ENCODE assay signal across 8 cellular contexts in the genomic region with DNA sequence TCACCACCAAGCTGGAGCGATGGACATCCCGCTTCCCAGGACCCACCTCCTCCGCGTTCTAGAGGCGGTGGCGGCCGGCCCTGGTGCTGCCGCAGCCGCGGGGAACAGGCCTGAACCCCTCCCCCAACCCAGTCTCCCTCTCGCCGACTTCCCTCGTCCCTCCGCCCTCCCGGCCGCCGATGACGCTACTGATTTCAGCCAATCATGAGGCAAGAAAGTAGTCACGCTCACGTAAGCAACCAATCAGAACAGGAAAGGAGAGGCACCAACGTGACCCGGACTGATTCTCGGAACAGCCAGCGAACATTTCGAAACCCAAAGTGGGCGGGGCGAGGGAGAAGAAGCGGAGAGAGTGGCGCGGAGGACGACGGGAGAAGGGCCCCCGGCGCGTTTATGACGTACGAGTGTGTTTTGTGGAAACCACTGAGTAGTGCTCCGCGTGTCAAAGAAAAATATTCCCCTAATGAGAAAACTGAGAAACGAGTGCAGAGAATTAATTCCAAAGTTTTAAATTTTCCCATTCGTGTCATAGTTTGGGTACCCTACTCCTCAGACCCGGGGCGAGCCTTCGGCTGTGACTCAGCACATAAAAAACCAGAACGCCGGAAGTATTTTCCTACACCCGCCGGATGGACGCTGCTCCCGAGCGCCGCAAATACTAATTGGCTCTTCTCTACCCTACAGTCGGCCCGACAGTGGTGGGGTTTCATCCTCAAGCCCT. TPM values are rescaled to one million over a fixed set of nuclear protein-coding genes. Genes with fewer than 3 reads are reported as not detected.
A peak's percentile ranks its signal among the peaks of the same experiment; 100 is the strongest.
DNase-seq lines count a peak whose midpoint lies in the region; ATAC-seq, FAIRE-seq and TF ChIP-seq lines count a peak whose summit lies in the region.

A gene with protein sequence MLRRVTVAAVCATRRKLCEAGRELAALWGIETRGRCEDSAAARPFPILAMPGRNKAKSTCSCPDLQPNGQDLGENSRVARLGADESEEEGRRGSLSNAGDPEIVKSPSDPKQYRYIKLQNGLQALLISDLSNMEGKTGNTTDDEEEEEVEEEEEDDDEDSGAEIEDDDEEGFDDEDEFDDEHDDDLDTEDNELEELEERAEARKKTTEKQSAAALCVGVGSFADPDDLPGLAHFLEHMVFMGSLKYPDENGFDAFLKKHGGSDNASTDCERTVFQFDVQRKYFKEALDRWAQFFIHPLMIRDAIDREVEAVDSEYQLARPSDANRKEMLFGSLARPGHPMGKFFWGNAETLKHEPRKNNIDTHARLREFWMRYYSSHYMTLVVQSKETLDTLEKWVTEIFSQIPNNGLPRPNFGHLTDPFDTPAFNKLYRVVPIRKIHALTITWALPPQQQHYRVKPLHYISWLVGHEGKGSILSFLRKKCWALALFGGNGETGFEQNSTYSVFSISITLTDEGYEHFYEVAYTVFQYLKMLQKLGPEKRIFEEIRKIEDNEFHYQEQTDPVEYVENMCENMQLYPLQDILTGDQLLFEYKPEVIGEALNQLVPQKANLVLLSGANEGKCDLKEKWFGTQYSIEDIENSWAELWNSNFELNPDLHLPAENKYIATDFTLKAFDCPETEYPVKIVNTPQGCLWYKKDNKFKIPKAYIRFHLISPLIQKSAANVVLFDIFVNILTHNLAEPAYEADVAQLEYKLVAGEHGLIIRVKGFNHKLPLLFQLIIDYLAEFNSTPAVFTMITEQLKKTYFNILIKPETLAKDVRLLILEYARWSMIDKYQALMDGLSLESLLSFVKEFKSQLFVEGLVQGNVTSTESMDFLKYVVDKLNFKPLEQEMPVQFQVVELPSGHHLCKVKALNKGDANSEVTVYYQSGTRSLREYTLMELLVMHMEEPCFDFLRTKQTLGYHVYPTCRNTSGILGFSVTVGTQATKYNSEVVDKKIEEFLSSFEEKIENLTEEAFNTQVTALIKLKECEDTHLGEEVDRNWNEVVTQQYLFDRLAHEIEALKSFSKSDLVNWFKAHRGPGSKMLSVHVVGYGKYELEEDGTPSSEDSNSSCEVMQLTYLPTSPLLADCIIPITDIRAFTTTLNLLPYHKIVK (minus strand): TSS at position 112 of the 721 bp plus-strand sequence. CDS start 112 bp downstream, outside the sequence.

- H4K20me1 ChIP-seq in OCI-LY3 (ENCODE audit: insufficient read depth, low read length) (peaks cover 28% of the 10 kb centered on the region), endothelial cell of umbilical vein (replicated peaks; ENCODE audit: control insufficient read depth, extremely low read depth, insufficient read depth, low read length) (no peaks in the 10 kb centered on the region)

- BruUV-seq in endothelial cell of umbilical vein (replicated peaks; lab: Mats Ljungman, UMichigan): no TSS peak

- no peaks in the 10 kb centered on the region for H3K9me1 ChIP-seq in endothelial cell of umbilical vein (replicated peaks; ENCODE audit: control insufficient read depth, extremely low read depth, insufficient read depth, low read length)

- peak; percentile 74 for TF ChIP-seq POLR2A in endothelial cell of umbilical vein (IDR thresholded peaks at IDR 0.05; ENCODE audit: low read depth, low read length)

- no peaks in the 10 kb centered on the region for H3K9me3 Mint-ChIP-seq in mesothelial cell of epicardium

- H3K79me2 ChIP-seq in OCI-LY3 (ENCODE audit: low read length) (peaks cover 48% of the 10 kb centered on the region), endothelial cell of umbilical vein (ENCODE audit: control insufficient read depth, insufficient read depth, low read length) (peaks cover 46% of the 10 kb centered on the region)

- H3K27ac ChIP-seq in OCI-LY3 (ENCODE audit: low read length) (peak within 1 kb of the TSS; percentile 80), endothelial cell of umbilical vein (ENCODE audit: insufficient read depth, low read depth, low read length) (peak within 1 kb of the TSS; percentile 97)

- peak within 1 kb of the TSS; percentile 100 for H3K9ac ChIP-seq in OCI-LY3 (ENCODE audit: low read length)
- H3K9ac ChIP-seq in endothelial cell of umbilical vein (replicated peaks; ENCODE audit: extremely low read depth, insufficient read depth, low read length): peak within 1 kb of the TSS; percentile 96

- intact Hi-C loops in endothelial cell of umbilical vein (cut with micrococcal nuclease): loop anchor here (1.0 to 5.0 kb wide), 3 partner anchors 19 to 489 kb away; a partner anchor contains a TSS

- H3K4me2 ChIP-seq in OCI-LY3 (ENCODE audit: low read length): peak within 1 kb of the TSS; percentile 97
- H3K4me2 ChIP-seq in endothelial cell of umbilical vein (ENCODE audit: insufficient read depth, low read length): peak within 1 kb of the TSS; percentile 95

- peaks cover 4% of the 10 kb centered on the region for H3K36me3 Mint-ChIP-seq in mesothelial cell of epicardium

- H2AFZ ChIP-seq in OCI-LY3 (ENCODE audit: low read depth, low read length) (peak within 1 kb of the TSS; percentile 83), endothelial cell of umbilical vein (ENCODE audit: low read depth, low read length) (peak within 1 kb of the TSS; percentile 85)

- TF ChIP-seq CTCF in OCI-LY3 (IDR thresholded peaks at IDR 0.05; ENCODE audit: low read depth, low read length): no peak
- no peak for TF ChIP-seq CTCF in endothelial cell of umbilical vein (IDR thresholded peaks at IDR 0.05; ENCODE audit: extremely low read depth in 1 of 2, insufficient read depth in 1 of 2, low read depth in 1 of 2, low read length in 2 of 2)
- no peak for TF ChIP-seq CTCF in mesothelial cell of epicardium (IDR thresholded peaks at IDR 0.05; ENCODE audit: unreplicated experiment)

- DNase-seq in DMS 273 treated with DMSO at 0.1 percent for 48 hours (lab: John Stamatoyannopoulos, UW) (peak; percentile 99), HuH-7.5 (ENCODE audit: low spot score) (peak; percentile 76), endothelial cell of umbilical vein (ENCODE audit: low read depth, low spot score) (peak; percentile 100), mesothelial cell of epicardium (ENCODE audit: low spot score in 2 of 2, unreplicated experiment in 2 of 2) (peak; percentile 99)
- DNase-seq in activated CD8-positive, alpha-beta memory T cell treated with anti-CD3 and anti-CD28 coated beads, Interleukin-2, amount 50 U/mL, for 48 hours: peak; percentile 99
- DNase-seq in stimulated activated CD8-positive, alpha-beta memory T cell treated with anti-CD3 and anti-CD28 coated beads, Interleukin-15, amount 100 ng/mL, for 48 hours (ENCODE audit: low read depth in 2 of 2): peak; percentile 98 to 99

- peak; percentile 94 for ATAC-seq in GM21528 (IDR thresholded peaks at IDR 0.05; ENCODE audit: low FRiP score, unreplicated experiment)

- H3K4me1 ChIP-seq in OCI-LY3 (ENCODE audit: low read length) (peaks cover 31% of the 10 kb centered on the region), endothelial cell of umbilical vein (ENCODE audit: control insufficient read depth, extremely low read depth, insufficient read depth, low read length) (peaks cover 24% of the 10 kb centered on the region)

- dilution Hi-C loops in endothelial cell of umbilical vein (cut with MboI; ENCODE audit: extremely low pct_ligation_motif_present, low sequenced_read_pairs): no loop called here

- no peaks in the 10 kb centered on the region for H3K27me3 ChIP-seq in OCI-LY3 (ENCODE audit: low read depth, low read length)
- H3K27me3 ChIP-seq in endothelial cell of umbilical vein (ENCODE audit: control insufficient read depth in 2 of 2, insufficient read depth in 2 of 2, low read length in 2 of 2): no peaks in the 10 kb centered on the region

- peak; percentile 98 for FAIRE-seq in endothelial cell of umbilical vein (lab: Jason Lieb, UNC)

- peaks cover 24% of the 10 kb centered on the region for H3K27me3 Mint-ChIP-seq in mesothelial cell of epicardium (ENCODE audit: low read depth)

- H3K27ac Mint-ChIP-seq in mesothelial cell of epicardium: no peak within 1 kb of the TSS

- POLR2A ChIA-PET in endothelial cell of umbilical vein (lab: Charles Lee): no interaction called here

- H3K4me3 ChIP-seq in OCI-LY3 (ENCODE audit: low read length) (peak within 1 kb of the TSS; percentile 100), endothelial cell of umbilical vein (replicated peaks in 1 of 3; ENCODE audit: insufficient read depth in 1 of 3, low read depth in 1 of 3, low read length in 3 of 3) (peak within 1 kb of the TSS; percentile 89 to 94 (median 94))

- no peak within 1 kb of the TSS for H3K4me3 Mint-ChIP-seq in mesothelial cell of epicardium

- H3K9me3 ChIP-seq in OCI-LY3 (ENCODE audit: insufficient read depth, low read length) (no peaks in the 10 kb centered on the region), endothelial cell of umbilical vein (replicated peaks; ENCODE audit: control insufficient read depth, insufficient read depth, low read length) (no peaks in the 10 kb centered on the region)

- H3K4me1 Mint-ChIP-seq in mesothelial cell of epicardium: peaks cover 16% of the 10 kb centered on the region

- CTCF ChIA-PET in endothelial cell of umbilical vein (lab: Charles Lee): interaction anchor here (1.2 to 3.1 kb wide), 3 partner anchors 9 to 47 kb away, joined by 3 to 14 read pairs (median 4); no protein-coding TSS in a partner anchor

- H3K36me3 ChIP-seq in OCI-LY3 (replicated peaks; ENCODE audit: low read depth, low read length) (peaks cover 3% of the 10 kb centered on the region), endothelial cell of umbilical vein (ENCODE audit: control insufficient read depth in 2 of 2, extremely low read depth in 1 of 2, insufficient read depth in 2 of 2, low read length in 2 of 2) (no peaks in the 10 kb centered on the region)

TF ChIP-seq in endothelial cell of umbilical vein, 7 proteins besides CTCF, POLR2A, EP300 and RAD21 (continues in another document):
- TF ChIP-seq JUN (IDR thresholded peaks at IDR 0.05; ENCODE audit: borderline replicate concordance, insufficient read depth, insufficient read length, low read depth) (peak; percentile 16), POLR2AphosphoS5 (IDR thresholded peaks at IDR 0.05; ENCODE audit: insufficient read depth, low read depth, low read length) (peak; percentile 71), MYC (IDR thresholded peaks at IDR 0.05; ENCODE audit: low read depth, low read length) (no peak), EZH2 (IDR thresholded peaks at IDR 0.05; ENCODE audit: borderline replicate concordance, low read depth, low read length, severe bottlenecking) (no peak)
- TF ChIP-seq, protein P1, sequence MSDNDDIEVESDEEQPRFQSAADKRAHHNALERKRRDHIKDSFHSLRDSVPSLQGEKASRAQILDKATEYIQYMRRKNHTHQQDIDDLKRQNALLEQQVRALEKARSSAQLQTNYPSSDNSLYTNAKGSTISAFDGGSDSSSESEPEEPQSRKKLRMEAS (IDR thresholded peaks at IDR 0.05; ENCODE audit: insufficient read depth, insufficient read length): peak; percentile 28

RNA-seq across cellular contexts. Expression of the gene that starts here (rescaled TPM):
- total RNA-seq in endothelial cell of umbilical vein: 125 and 146 TPM in 2 replicates
- 35.6 and 41.8 TPM in 2 replicates for polyA plus RNA-seq in endothelial cell of umbilical vein
- polyA plus RNA-seq in endothelial cell of umbilical vein (2011; cell fraction: cytosol; rRNA removed): 55.8 and 62.4 TPM in 2 replicates
- polyA plus RNA-seq in endothelial cell of umbilical vein (2011; cell fraction: nucleus; rRNA removed): 154 and 169 TPM in 2 replicates
- polyA plus RNA-seq in endothelial cell of umbilical vein (2012): 99.9 and 148 TPM in 2 replicates
- 121 and 129 TPM in 2 replicates for polyA minus RNA-seq in endothelial cell of umbilical vein
- 80.1 TPM for polyA minus RNA-seq in endothelial cell of umbilical vein (2011; cell fraction: cytosol; rRNA and poly(A)+ RNA removed)
- polyA minus RNA-seq in endothelial cell of umbilical vein (2011; cell fraction: nucleus; rRNA and poly(A)+ RNA removed): 75.6 and 104 TPM in 2 replicates
- total RNA-seq in mesothelial cell of epicardium: 131 to 133 TPM (median 132 TPM) in 3 replicates

Comparison
In these comparisons a context has a peak if more than half of its experiments do, and no peak if none do; other contexts are left out.
1. Peak in every context shown above with its lines: DNase-seq, ATAC-seq, H3K4me3 ChIP-seq and H3K27ac ChIP-seq.